24 cellular contexts compared by ENCODE assay signal in the genomic region with DNA sequence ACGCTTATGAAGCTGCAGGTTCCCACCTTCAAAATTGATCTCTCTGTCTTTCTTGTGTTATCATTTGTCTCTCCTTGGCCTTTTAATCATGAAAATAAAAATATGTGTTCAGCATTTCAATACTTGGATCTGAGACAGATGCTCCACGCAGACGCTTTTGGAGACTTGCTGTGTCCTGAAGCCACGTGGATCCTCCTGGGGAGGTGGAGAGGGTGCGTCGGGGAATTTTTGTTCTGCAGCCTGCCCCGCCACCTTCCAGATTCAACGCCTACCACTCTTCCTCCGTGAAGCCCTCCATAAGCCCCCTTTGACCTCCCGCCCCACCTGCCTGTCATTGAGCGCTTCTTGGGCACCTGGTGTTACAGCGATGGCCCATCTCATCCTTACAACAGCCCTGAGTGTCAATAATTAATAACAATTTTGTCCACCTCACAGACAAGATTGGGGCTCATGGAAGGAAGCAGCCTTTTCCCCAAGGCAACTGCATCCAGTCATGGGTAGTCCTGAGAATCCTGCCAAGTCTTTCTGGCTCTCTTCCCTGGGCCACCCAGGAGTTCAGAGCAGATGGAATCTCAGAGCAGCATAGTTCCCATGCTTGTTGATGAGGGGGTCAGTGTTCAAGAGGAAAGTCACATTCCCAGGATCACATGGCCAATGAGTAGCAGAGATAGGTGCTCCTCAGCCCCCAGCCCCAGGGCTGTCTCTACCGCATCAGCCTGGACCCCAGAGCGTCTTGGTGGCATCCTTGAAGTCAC.
A peak's percentile ranks its signal among the peaks of the same experiment; 100 is the strongest.
DNase-seq lines count a peak whose midpoint lies in the region; ATAC-seq and TF ChIP-seq lines count a peak whose summit lies in the region.
"Had no signal": no experiment of that assay in that cellular context is flagged by ENCODE, and none has a peak within 500 bp of the region (broad histone marks: within the 10 kb centered on the region; RNA-seq: fewer than 3 reads in every experiment).

No MANE protein-coding gene starts in this region.

- BruUV-seq in IMR-90 (replicated peaks; lab: Mats Ljungman, UMichigan), result no TSS peak

- in situ Hi-C loops in IMR-90 (cut with MboI; ENCODE audit: low sequenced_read_pairs), result no loop called here

- H3K4ac ChIP-seq in IMR-90 (ENCODE audit: low read depth, low read length), result no peak overlapping the region
- H3K4ac ChIP-seq in neuronal stem cell (ENCODE audit: low read length), result no peak overlapping the region

- no peak overlapping the region for H3K56ac ChIP-seq in IMR-90 (ENCODE audit: extremely low read depth, insufficient read depth, low read length)

- no peak for TF ChIP-seq POLR2A in IMR-90 (IDR thresholded peaks at IDR 0.05; ENCODE audit: low read depth, low read length)
- TF ChIP-seq POLR2A in adrenal gland (IDR thresholded peaks at IDR 0.05), result no peak

- no peak for TF ChIP-seq CTCF in IMR-90 (conservative IDR thresholded peaks at IDR 0.05; ENCODE audit: low read depth, low read length)
- TF ChIP-seq CTCF in fibroblast of mammary gland (conservative IDR thresholded peaks at IDR 0.05; ENCODE audit: control insufficient read depth, insufficient read depth, low read depth, low read length), result no peak
- no peak for TF ChIP-seq CTCF in adrenal gland (IDR thresholded peaks at IDR 0.05)

- H2BK5ac ChIP-seq in IMR-90 (ENCODE audit: low read depth, low read length, poor library complexity, severe bottlenecking), result no peak overlapping the region
- no peak overlapping the region for H2BK5ac ChIP-seq in neuronal stem cell (ENCODE audit: low read length)

- H2AFZ ChIP-seq in IMR-90 (replicated peaks; ENCODE audit: low read length, poor library complexity) (no peak overlapping the region), neuronal stem cell (ENCODE audit: low read length) (no peak overlapping the region)

- H2AK5ac ChIP-seq in IMR-90 (ENCODE audit: low read depth, low read length), result no peak overlapping the region
- no peak overlapping the region for H2AK5ac ChIP-seq in neuronal stem cell (ENCODE audit: low read depth, low read length)

- H3K79me1 ChIP-seq in IMR-90 (ENCODE audit: low read depth in 1 of 2, low read length in 2 of 2) (no peaks in the 10 kb centered on the region), neuronal stem cell (ENCODE audit: low read depth, low read length) (no peaks in the 10 kb centered on the region)

- TF ChIP-seq RAD21 in IMR-90 (IDR thresholded peaks at IDR 0.05; ENCODE audit: low read length), result no peak

- H2AK9ac ChIP-seq in IMR-90 (replicated peaks; ENCODE audit: low read depth, low read length, poor library complexity), result no peak overlapping the region

- dilution Hi-C loops in IMR-90 (cut with HindIII; ENCODE audit: low sequenced_read_pairs, unreplicated experiment), result no loop called here

- peak overlapping the region; percentile 59 for H3K4me2 ChIP-seq in BLaER1
- no peak overlapping the region for H3K4me2 ChIP-seq in IMR-90 (ENCODE audit: low read depth, low read length)
- no peak overlapping the region for H3K4me2 ChIP-seq in neuronal stem cell (ENCODE audit: insufficient read depth, low read length, poor library complexity, severe bottlenecking)
- H3K4me2 ChIP-seq: smooth muscle cell had no signal

- H3K14ac ChIP-seq in IMR-90 (replicated peaks; ENCODE audit: low read depth, low read length) (no peak overlapping the region), neuronal stem cell (ENCODE audit: low read length) (no peak overlapping the region)

- H2BK120ac ChIP-seq in IMR-90 (ENCODE audit: low read depth, low read length) (no peak overlapping the region), neuronal stem cell (ENCODE audit: low read depth, low read length) (no peak overlapping the region)

- no peaks in the 10 kb centered on the region for H3K9me1 ChIP-seq in IMR-90 (ENCODE audit: insufficient read depth, low read length)

- H3K9me3 ChIP-seq in BLaER1 (peaks cover 27% of the 10 kb centered on the region), IMR-90 (ENCODE audit: control insufficient read depth, insufficient read depth, low read length) (peaks cover 3% of the 10 kb centered on the region; the same call in 1 of the 2 replicates), neuronal stem cell (replicated peaks in 1 of 2; ENCODE audit: control insufficient read depth in 2 of 2, insufficient read depth in 1 of 2, low read depth in 1 of 2, low read length in 2 of 2) (peaks cover 0 to 3% of the 10 kb centered on the region in 2 donors), adrenal gland (replicated peaks in 1 of 3) (no peaks in the 10 kb centered on the region)
- H3K9me3 ChIP-seq: HAP-1 had no signal

- H3K4me1 ChIP-seq in BLaER1 (peaks cover 22% of the 10 kb centered on the region), IMR-90 (ENCODE audit: control insufficient read depth, insufficient read depth, low read length) (no peaks in the 10 kb centered on the region), neuronal stem cell (ENCODE audit: control insufficient read depth in 2 of 2, insufficient read depth in 1 of 2, low read depth in 1 of 2, low read length in 2 of 2) (peaks cover 0 to 4% of the 10 kb centered on the region in 2 donors), adrenal gland (replicated peaks in 1 of 2) (no peaks in the 10 kb centered on the region)
- H3K4me1 ChIP-seq: esophagus muscularis mucosa, gastroesophageal sphincter, HAP-1, left ventricle myocardium inferior had no signal

- ATAC-seq in IMR-90 (ENCODE audit: low read depth), result no peak
- ATAC-seq: gastroesophageal sphincter, K562 had no signal

- no peak overlapping the region for H2BK20ac ChIP-seq in IMR-90 (ENCODE audit: low read depth, low read length)

- no peak overlapping the region for H3K23ac ChIP-seq in IMR-90 (ENCODE audit: low read depth, low read length)
- no peak overlapping the region for H3K23ac ChIP-seq in neuronal stem cell (ENCODE audit: low read depth, low read length, poor library complexity)

- H4K20me1 ChIP-seq in BLaER1 (no peaks in the 10 kb centered on the region), IMR-90 (ENCODE audit: insufficient read depth, low read length) (no peaks in the 10 kb centered on the region)

- peak overlapping the region; percentile 62 for H3K27ac ChIP-seq in BLaER1
- H3K27ac ChIP-seq in IMR-90 (ENCODE audit: insufficient read depth, low read length), result no peak overlapping the region
- H3K27ac ChIP-seq in neuronal stem cell (replicated peaks; ENCODE audit: low read length), result no peak overlapping the region
- H3K27ac ChIP-seq in adrenal gland, result no peak overlapping the region
- H3K27ac ChIP-seq: esophagus muscularis mucosa, gastroesophageal sphincter, left ventricle myocardium inferior had no signal

- H3K27me3 ChIP-seq in BLaER1, result no peaks in the 10 kb centered on the region
- peaks cover 36% of the 10 kb centered on the region for H3K27me3 ChIP-seq in IMR-90 (ENCODE audit: control insufficient read depth, insufficient read depth, low read length)
- H3K27me3 ChIP-seq in neuronal stem cell (ENCODE audit: control insufficient read depth in 3 of 3, insufficient read depth in 3 of 3, low read depth in 1 of 3, low read length in 3 of 3), result no peaks in the 10 kb centered on the region
- no peaks in the 10 kb centered on the region for H3K27me3 ChIP-seq in adrenal gland
- H3K27me3 ChIP-seq: esophagus muscularis mucosa, gastroesophageal sphincter had no signal

- CTCF ChIA-PET in IMR-90 (lab: Yijun Ruan, JAX), result no interaction called here

- H2BK15ac ChIP-seq in IMR-90 (ENCODE audit: low read depth, low read length) (no peak overlapping the region), neuronal stem cell (ENCODE audit: low read length) (no peak overlapping the region)

- no peak overlapping the region for H4K8ac ChIP-seq in IMR-90 (ENCODE audit: low read depth in 2 of 2, low read length in 2 of 2)
- H4K8ac ChIP-seq in neuronal stem cell (ENCODE audit: low read depth, low read length), result no peak overlapping the region

- intact Hi-C loops in IMR-90 (cut with micrococcal nuclease) (no loop called here), adrenal gland (cut with DNase I) (no loop called here)

- H2BK12ac ChIP-seq in neuronal stem cell (ENCODE audit: low read length), result no peak overlapping the region

- H3K4me3 ChIP-seq in BLaER1 (no peak overlapping the region), IMR-90 (ENCODE audit: insufficient read depth, low read depth, low read length) (no peak overlapping the region), fibroblast of mammary gland (ENCODE audit: control insufficient read depth, low read depth, low read length) (no peak overlapping the region), neuronal stem cell (ENCODE audit: low read length in 2 of 2) (no peak overlapping the region), adrenal gland (no peak overlapping the region)
- H3K4me3 ChIP-seq: esophagus muscularis mucosa, gastroesophageal sphincter, HAP-1, K562, left ventricle myocardium inferior, smooth muscle cell had no signal

- H4K91ac ChIP-seq in IMR-90 (ENCODE audit: insufficient read depth, low read depth, low read length) (no peak overlapping the region), neuronal stem cell (ENCODE audit: low read depth, low read length, poor library complexity) (no peak overlapping the region)

- POLR2A ChIA-PET in IMR-90 (lab: Charles Lee; ENCODE audit: unreplicated experiment), result no interaction called here

- H3K18ac ChIP-seq in IMR-90 (ENCODE audit: low read depth, low read length) (no peak overlapping the region), neuronal stem cell (ENCODE audit: low read length) (peak overlapping the region; percentile 23)

- DNase-seq in IMR-90 (peak; percentile 16), fibroblast of mammary gland (ENCODE audit: low read depth) (peak; percentile 12), neuronal stem cell (ENCODE audit: low spot score) (no peak), kidney glomerular epithelial cell (lab: John Stamatoyannopoulos, UW) (no peak), KG1 (lab: John Stamatoyannopoulos, UW) (no peak), NCI-H226 (no peak), adrenal gland (no peak)
- DNase-seq: activated CD4-positive, alpha-beta T cell treated with anti-CD3 and anti-CD28 coated beads, Interleukin-2, amount 50 U/mL, for 4 hours; activated naive CD4-positive, alpha-beta T cell treated with anti-CD3 and anti-CD28 coated beads, Interleukin-2, amount 10 ng/mL, durations not matched to agents 7 days and 5 days; amniotic stem cell; CD4-positive, CD25-positive, alpha-beta regulatory T cell; left ventricle myocardium inferior; midbrain; natural killer cell; NCI-H1417 treated with DMSO at 0.1 percent for 48 hours; NCI-H2081; NCI-H82; stimulated activated CD4-positive, alpha-beta T cell treated with anti-CD3 and anti-CD28 coated beads, Interleukin-2, amount 100 ng/mL, for 24 hours had no signal

- H4K5ac ChIP-seq in IMR-90 (ENCODE audit: low read depth, low read length), result no peak overlapping the region

- 36% methylated on average over 3 of the region's 14 CpGs; no CpG with 5 or more reads in 1 of the 2 experiments for WGBS in IMR-90 (ENCODE audit: extremely low coverage in 2 of 2, insufficient read length in 1 of 2), 2 experiments
- no CpG with 5 or more reads among the region's 14 CpGs for WGBS in neuronal stem cell (ENCODE audit: extremely low coverage in 2 of 2, insufficient read length in 2 of 2, insufficient replicate concordance in 1 of 2), 2 donors
- 72 to 90% (median 81%) methylated on average over 14 of the region's 14 CpGs for WGBS in adrenal gland, 4 donors

- peaks cover 16% of the 10 kb centered on the region; the same call in 1 of the 2 replicates for H3K36me3 ChIP-seq in BLaER1
- H3K36me3 ChIP-seq in IMR-90 (ENCODE audit: control insufficient read depth, insufficient read depth, low read length), result no peaks in the 10 kb centered on the region
- H3K36me3 ChIP-seq in neuronal stem cell (replicated peaks in 1 of 2; ENCODE audit: control insufficient read depth in 2 of 2, insufficient read depth in 2 of 2, low read length in 2 of 2), result no peaks in the 10 kb centered on the region
- H3K36me3 ChIP-seq in adrenal gland (replicated peaks in 1 of 2), result no peaks in the 10 kb centered on the region
- H3K36me3 ChIP-seq: esophagus muscularis mucosa, gastroesophageal sphincter, HAP-1, left ventricle myocardium inferior had no signal

- no peak overlapping the region for H3K9ac ChIP-seq in BLaER1
- H3K9ac ChIP-seq in IMR-90 (ENCODE audit: low read depth, low read length), result no peak overlapping the region
- H3K9ac ChIP-seq in neuronal stem cell (ENCODE audit: low read depth, low read length, poor library complexity), result no peak overlapping the region

Comparison
In these comparisons a context has a peak if more than half of its experiments do, and no peak if none do; other contexts are left out.
1. DNase-seq: peak in IMR-90 (single experiment) and fibroblast of mammary gland (single experiment); none in neuronal stem cell (single experiment), kidney glomerular epithelial cell (single experiment), KG1 (single experiment), NCI-H226 (single experiment) and adrenal gland (0 of 7).